Comparison of ENCODE assay signal across 19 cellular contexts in the genomic region with DNA sequence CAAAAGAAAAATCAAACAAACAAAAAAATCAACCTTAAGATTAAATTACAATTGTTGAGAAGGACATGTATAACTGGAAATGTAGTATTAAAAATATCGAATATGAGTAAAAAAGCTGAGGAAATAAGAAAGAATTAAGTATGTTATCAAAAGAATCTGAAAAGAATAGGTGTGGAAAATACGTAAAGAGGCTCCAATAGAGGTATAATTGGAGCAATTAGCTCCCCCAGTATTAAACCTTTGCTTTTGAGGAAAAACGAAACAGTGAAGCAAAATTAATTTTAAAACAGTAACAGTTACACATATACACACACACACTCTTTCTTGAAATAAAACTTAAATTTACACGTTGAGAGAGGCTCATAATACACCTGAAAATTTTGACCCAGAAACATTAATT.
"Had no signal": no experiment of that assay in that cellular context is flagged by ENCODE, and none has a peak within 500 bp of the region (broad histone marks: within the 10 kb centered on the region; RNA-seq: fewer than 3 reads in every experiment).

No MANE protein-coding gene starts in this region.

- H3K27ac ChIP-seq: colonic mucosa, esophagus muscularis mucosa, foreskin keratinocyte, gastroesophageal sphincter, heart left ventricle, hepatocyte, left lung, lower lobe of right lung had no signal

- H3K27me3 Mint-ChIP-seq: dendritic cell treated with granulocyte-macrophage colony-stimulating factor and Interleukin-4, amounts not matched to agents 40 ng/mL and 50 ng/mL, for 4 days; effector memory CD8-positive, alpha-beta T cell; naive thymus-derived CD4-positive, alpha-beta T cell had no signal

- H3K9me3 ChIP-seq: colonic mucosa had no signal

- H3K4me1 ChIP-seq: colonic mucosa, esophagus muscularis mucosa, foreskin keratinocyte, gastroesophageal sphincter, heart left ventricle, left lung, lower lobe of right lung had no signal

- DNase-seq: colonic mucosa; cortex of kidney; effector CD8-positive, alpha-beta T cell; effector memory CD8-positive, alpha-beta T cell; foreskin keratinocyte; heart left ventricle; hypothalamus; left cardiac atrium; left lung; left ventricle myocardium superior; lower lobe of right lung; mesenchymal stem cell; midbrain; naive thymus-derived CD4-positive, alpha-beta T cell; natural killer cell had no signal

- H3K4me1 Mint-ChIP-seq: naive thymus-derived CD4-positive, alpha-beta T cell; natural killer cell had no signal

- H3K27me3 ChIP-seq: colonic mucosa, esophagus muscularis mucosa, foreskin keratinocyte, gastroesophageal sphincter, heart left ventricle, hepatocyte, left lung had no signal

- H3K36me3 ChIP-seq: colonic mucosa, esophagus muscularis mucosa, gastroesophageal sphincter, heart left ventricle, left lung, lower lobe of right lung had no signal

- H3K27ac Mint-ChIP-seq: dendritic cell treated with granulocyte-macrophage colony-stimulating factor and Interleukin-4, amounts not matched to agents 40 ng/mL and 50 ng/mL, for 4 days; effector memory CD8-positive, alpha-beta T cell; naive thymus-derived CD4-positive, alpha-beta T cell; natural killer cell had no signal

- H3K4me3 ChIP-seq: colonic mucosa, esophagus muscularis mucosa, gastroesophageal sphincter, heart left ventricle, hepatocyte, left lung, lower lobe of right lung had no signal

- H3K36me3 Mint-ChIP-seq: natural killer cell had no signal

- ATAC-seq: effector memory CD8-positive, alpha-beta T cell; foreskin keratinocyte; gastroesophageal sphincter; heart left ventricle; left cardiac atrium; left lung; left ventricle myocardium superior; lower lobe of right lung; naive thymus-derived CD4-positive, alpha-beta T cell; natural killer cell had no signal

- H3K4me3 Mint-ChIP-seq: dendritic cell treated with granulocyte-macrophage colony-stimulating factor and Interleukin-4, amounts not matched to agents 40 ng/mL and 50 ng/mL, for 4 days; effector memory CD8-positive, alpha-beta T cell; naive thymus-derived CD4-positive, alpha-beta T cell; natural killer cell had no signal
